8 cellular contexts compared by ENCODE assay signal in genomic region chr17:82238562-82239201, GRCh38. TPM values are rescaled to one million over a fixed set of nuclear protein-coding genes. Genes with fewer than 3 reads are reported as not detected.
DNase-seq lines count a peak whose midpoint lies in the region; ATAC-seq and TF ChIP-seq lines count a peak whose summit lies in the region.

No MANE protein-coding gene starts in this region.

- BruUV-seq in HCT116 (replicated peaks; lab: Mats Ljungman, UMichigan) = TSS peak; percentile 22

- H3K27ac Mint-ChIP-seq in T-helper 1 cell treated with Interleukin-12 subunit alpha and Interleukin-12 subunit beta and Interleukin-4 antibody, amounts not matched to agents 30 μg/mL and 1 μg/mL, for 36 hours = peak overlapping the region; percentile 63

- peak overlapping the region; percentile 71 for H3K4me3 Mint-ChIP-seq in T-helper 1 cell treated with Interleukin-12 subunit alpha and Interleukin-12 subunit beta and Interleukin-4 antibody, amounts not matched to agents 30 μg/mL and 1 μg/mL, for 36 hours

- no peaks in the 10 kb centered on the region for H3K9me2 ChIP-seq in HCT116 (ENCODE audit: insufficient read depth)

- H3K4me1 Mint-ChIP-seq in T-helper 1 cell treated with Interleukin-12 subunit alpha and Interleukin-12 subunit beta and Interleukin-4 antibody, amounts not matched to agents 30 μg/mL and 1 μg/mL, for 36 hours (ENCODE audit: low read depth) = peaks cover 18% of the 10 kb centered on the region

- no peaks in the 10 kb centered on the region for H3K9me3 ChIP-seq in HCT116 (ENCODE audit: control insufficient read depth in 1 of 2, insufficient read depth in 1 of 2, low read depth in 1 of 2, low read length in 2 of 2)

- POLR2A ChIA-PET in HCT116 (lab: Charles Lee) = no interaction called here

- no peak overlapping the region for H2AFZ ChIP-seq in HCT116 (ENCODE audit: low read depth, low read length, poor library complexity, severe bottlenecking)

- H3K36me3 ChIP-seq in HCT116 (ENCODE audit: control insufficient read depth in 1 of 2, insufficient read depth in 2 of 2, low read length in 2 of 2) = peaks cover 30 to 62% of the 10 kb centered on the region in 2 experiments; a peak in 3 of 4 replicates

- H3K4me3 ChIP-seq in HCT116 (replicated peaks in 1 of 2; ENCODE audit: low read depth in 1 of 2, low read length in 2 of 2) = no peak overlapping the region

- peak overlapping the region; percentile 37; the same call in 1 of the 2 replicates for H3K27ac ChIP-seq in HCT116 (ENCODE audit: low read depth, low read length)

- no peak for TF ChIP-seq CTCF in HCT116 (IDR thresholded peaks at IDR 0.05 in 2 of 3, conservative IDR thresholded peaks at IDR 0.05 in 1 of 3; ENCODE audit: borderline replicate concordance in 1 of 3, insufficient read depth in 1 of 3, low read depth in 2 of 3, low read length in 2 of 3)

- RAD21 ChIA-PET in HCT116 (lab: Charles Lee; ENCODE audit: low non-redundant PET in 1 of 2, low total read pairs in 2 of 2, uncharacterized antibody in 2 of 2, unreplicated experiment in 2 of 2) = no interaction called here

- no peak for TF ChIP-seq RAD21 in HCT116 (IDR thresholded peaks at IDR 0.05; ENCODE audit: low read depth)

- no peaks in the 10 kb centered on the region for H3K27me3 Mint-ChIP-seq in T-helper 1 cell treated with Interleukin-12 subunit alpha and Interleukin-12 subunit beta and Interleukin-4 antibody, amounts not matched to agents 30 μg/mL and 1 μg/mL, for 36 hours (ENCODE audit: low read depth)

- ATAC-seq in HCT116 = no peak

- peaks cover 66% of the 10 kb centered on the region for H3K79me2 ChIP-seq in HCT116 (ENCODE audit: insufficient read depth, low read length)

- H3K9me3 Mint-ChIP-seq in T-helper 1 cell treated with Interleukin-12 subunit alpha and Interleukin-12 subunit beta and Interleukin-4 antibody, amounts not matched to agents 30 μg/mL and 1 μg/mL, for 36 hours = no peaks in the 10 kb centered on the region

- H3K36me3 Mint-ChIP-seq in T-helper 1 cell treated with Interleukin-12 subunit alpha and Interleukin-12 subunit beta and Interleukin-4 antibody, amounts not matched to agents 30 μg/mL and 1 μg/mL, for 36 hours (ENCODE audit: low read depth) = peaks cover 12% of the 10 kb centered on the region

- intact Hi-C loops in HCT116 (cut with micrococcal nuclease) = no loop called here

- CTCF ChIA-PET in HCT116 (lab: Charles Lee) = no interaction called here

- DNase-seq in HCT116 (ENCODE audit: low read depth, low spot score) (no peak), amygdala (lab: John Stamatoyannopoulos, UW) (peak in 34 of 56 donors; percentile 25 to 76 (median 56)), inferior parietal cortex (ENCODE audit: extremely low spot score) (peak; percentile 62), NCI-H128 (lab: John Stamatoyannopoulos, UW; ENCODE audit: unreplicated experiment) (no peak), iPS-NIHi11 (ENCODE audit: low spot score) (no peak), AML-193 (lab: John Stamatoyannopoulos, UW) (no peak)
- peak; percentile 88 for DNase-seq in stimulated activated CD4-positive, alpha-beta T cell treated with anti-CD3 and anti-CD28 coated beads, Interleukin-15, amount 100 ng/mL, for 24 hours

- H3K4me2 ChIP-seq in HCT116 (ENCODE audit: low read length) = no peak overlapping the region

- peaks cover 37% of the 10 kb centered on the region; the same call in 1 of the 2 replicates for H4K20me1 ChIP-seq in HCT116 (ENCODE audit: insufficient read depth)

- no peak for TF ChIP-seq POLR2A in HCT116 (IDR thresholded peaks at IDR 0.05; ENCODE audit: borderline replicate concordance, extremely low read depth, insufficient read depth, insufficient read length)

- no peak overlapping the region for H3K9ac ChIP-seq in HCT116 (ENCODE audit: low read length)

- H3K4me1 ChIP-seq in HCT116 (ENCODE audit: control insufficient read depth in 1 of 2, insufficient read depth in 2 of 2, low read length in 2 of 2) = peaks cover 36 to 87% of the 10 kb centered on the region in 2 experiments

- H3K27me3 ChIP-seq in HCT116 (ENCODE audit: insufficient read depth, low read length) = no peaks in the 10 kb centered on the region

TF ChIP-seq in HCT116, 20 proteins besides CTCF, POLR2A, EP300 and RAD21:
- no peak for TF ChIP-seq ATF3 (IDR thresholded peaks at IDR 0.05)
- TF ChIP-seq POLR2AphosphoS5 (IDR thresholded peaks at IDR 0.05; ENCODE audit: low read depth, low read length) = peak; percentile 42; the same call in 1 of the 2 replicates

RNA-seq across cellular contexts. Expression of gene SLC16A3, which starts 9.8 kb away (rescaled TPM):
- total RNA-seq in HCT116 (2021; ENCODE audit: unreplicated experiment) = 445 TPM
- 422 and 492 TPM in 2 replicates for polyA plus RNA-seq in HCT116 (2012)

RNA-seq across cellular contexts. Expression of gene CCDC57, which starts 26.0 kb away (rescaled TPM):
- 143 TPM for total RNA-seq in HCT116 (2021; ENCODE audit: unreplicated experiment)
- 99.2 and 103 TPM in 2 replicates for polyA plus RNA-seq in HCT116 (2012)

RNA-seq across cellular contexts. Expression of gene CSNK1D, which starts 34.8 kb away (rescaled TPM):
- 176 TPM for total RNA-seq in HCT116 (2021; ENCODE audit: unreplicated experiment)
- polyA plus RNA-seq in HCT116 (2012) = 184 and 197 TPM in 2 replicates

Comparison
In these comparisons a context has a peak if more than half of its experiments do, and no peak if none do; other contexts are left out.
1. DNase-seq: peak in amygdala (34 of 56), inferior parietal cortex (single experiment) and stimulated activated CD4-positive, alpha-beta T cell treated with anti-CD3 and anti-CD28 coated beads, Interleukin-15, amount 100 ng/mL, for 24 hours (single experiment); none in HCT116 (single experiment), NCI-H128 (single experiment), iPS-NIHi11 (single experiment) and AML-193 (0 of 2).